9 cellular contexts compared by ENCODE assay signal in genomic region chr6:42017021-42017643, GRCh38. TPM values are rescaled to one million over a fixed set of nuclear protein-coding genes. Genes with fewer than 3 reads are reported as not detected.
DNase-seq lines count a peak whose midpoint lies in the region; ATAC-seq, FAIRE-seq and TF ChIP-seq lines count a peak whose summit lies in the region.
"Had no signal": no experiment of that assay in that cellular context is flagged by ENCODE, and none has a peak within 500 bp of the region (broad histone marks: within the 10 kb centered on the region; RNA-seq: fewer than 3 reads in every experiment).

No MANE protein-coding gene starts in this region.

- H3K36me3 Mint-ChIP-seq in activated CD4-positive, alpha-beta T cell treated with anti-CD3 and anti-CD28 coated beads, Interleukin-2, amount 10 ng/mL, durations not matched to agents 7 days and 5 days (ENCODE audit: low read depth) = peaks cover 56% of the 10 kb centered on the region

- peak; percentile 37 for DNase-seq in activated CD4-positive, alpha-beta T cell treated with anti-CD3 and anti-CD28 coated beads, Interleukin-2, amount 10 ng/mL, durations not matched to agents 7 days and 5 days
- DNase-seq in activated CD4-positive, alpha-beta T cell treated with anti-CD3 and anti-CD28 coated beads for 4 hours = no peak
- DNase-seq in RWPE2 (ENCODE audit: low spot score) (no peak), epithelial cell of esophagus (ENCODE audit: low read depth) (peak; percentile 70), caudate nucleus (lab: John Stamatoyannopoulos, UW) (no peak), D721Med (ENCODE audit: insufficient read length, low spot score) (no peak)
- DNase-seq in stimulated activated naive CD8-positive, alpha-beta T cell treated with anti-CD3 and anti-CD28 coated beads, Interleukin-15, Interleukin-2, amounts not matched to agents 100 U/mL and 50 U/mL, for 24 hours = peak; percentile 63

- ATAC-seq in RWPE2 (ENCODE audit: low read depth) (peak; percentile 35; the same call in 2 of the 3 replicates), HG02759 (IDR thresholded peaks at IDR 0.05; ENCODE audit: unreplicated experiment) (no peak)
- ATAC-seq in stimulated activated naive CD8-positive, alpha-beta T cell treated with anti-CD3 and anti-CD28 coated beads, Interleukin-15, Interleukin-2, amounts not matched to agents 100 U/mL and 50 U/mL, for 24 hours = peak; percentile 87

- H3K4me3 ChIP-seq in RWPE2 (ENCODE audit: severe bottlenecking) = no peak overlapping the region
- no peak overlapping the region for H3K4me3 ChIP-seq in epithelial cell of esophagus (ENCODE audit: low read length)

- TF ChIP-seq CTCF in RWPE2 (IDR thresholded peaks at IDR 0.05; ENCODE audit: poor library complexity, severe bottlenecking) (no peak), epithelial cell of esophagus (IDR thresholded peaks at IDR 0.05; ENCODE audit: insufficient read depth, low read depth, low read length, missing control alignments) (no peak), D721Med (IDR thresholded peaks at IDR 0.05; ENCODE audit: insufficient read depth, missing control alignments) (no peak)

- POLR2A ChIA-PET in activated CD4-positive, alpha-beta T cell treated with anti-CD3 and anti-CD28 coated beads, Interleukin-2, amount 10 ng/mL, durations not matched to agents 7 days and 5 days (lab: Charles Lee) = interaction anchor here (0.7 kb wide), 1 partner anchor 11 kb away, joined by 3 read pairs; no protein-coding TSS in a partner anchor

- CTCF ChIA-PET in activated CD4-positive, alpha-beta T cell treated with anti-CD3 and anti-CD28 coated beads, Interleukin-2, amount 10 ng/mL, durations not matched to agents 7 days and 5 days (lab: Charles Lee) = interaction anchor here (0.5 to 2.6 kb wide), 13 partner anchors 8 to 230 kb away, joined by 3 to 11 read pairs (median 4); partner anchors contain the start of genes BYSL, MED20 and TOMM6

- peaks cover 7% of the 10 kb centered on the region for H3K9me3 Mint-ChIP-seq in activated CD4-positive, alpha-beta T cell treated with anti-CD3 and anti-CD28 coated beads, Interleukin-2, amount 10 ng/mL, durations not matched to agents 7 days and 5 days

- no peaks in the 10 kb centered on the region for H3K27me3 ChIP-seq in RWPE2 (ENCODE audit: insufficient read depth, poor library complexity, severe bottlenecking)

- no peak for FAIRE-seq in D721Med (lab: Jason Lieb, UNC)

- H3K27me3 Mint-ChIP-seq in activated CD4-positive, alpha-beta T cell treated with anti-CD3 and anti-CD28 coated beads, Interleukin-2, amount 10 ng/mL, durations not matched to agents 7 days and 5 days = no peaks in the 10 kb centered on the region

- no peaks in the 10 kb centered on the region for H3K36me3 ChIP-seq in RWPE2 (ENCODE audit: low read depth)

- no peaks in the 10 kb centered on the region for H3K9me3 ChIP-seq in RWPE2 (ENCODE audit: severe bottlenecking)

- H3K27ac ChIP-seq in RWPE2 (ENCODE audit: poor library complexity, severe bottlenecking) (no peak overlapping the region), caudate nucleus (ENCODE audit: low read depth, low read length) (no peak overlapping the region)
- H3K27ac ChIP-seq: parathyroid adenoma had no signal

- H3K4me1 ChIP-seq in RWPE2 (ENCODE audit: insufficient read depth, poor library complexity, severe bottlenecking) = no peaks in the 10 kb centered on the region

- H3K4me1 Mint-ChIP-seq in activated CD4-positive, alpha-beta T cell treated with anti-CD3 and anti-CD28 coated beads, Interleukin-2, amount 10 ng/mL, durations not matched to agents 7 days and 5 days = peaks cover 73% of the 10 kb centered on the region

- peak overlapping the region; percentile 89 for H3K27ac Mint-ChIP-seq in activated CD4-positive, alpha-beta T cell treated with anti-CD3 and anti-CD28 coated beads, Interleukin-2, amount 10 ng/mL, durations not matched to agents 7 days and 5 days

- peak overlapping the region; percentile 29 for H3K4me3 Mint-ChIP-seq in activated CD4-positive, alpha-beta T cell treated with anti-CD3 and anti-CD28 coated beads, Interleukin-2, amount 10 ng/mL, durations not matched to agents 7 days and 5 days

RNA-seq across cellular contexts. Expression of gene TAF8, which starts 33.2 kb away (rescaled TPM):
- total RNA-seq in activated CD4-positive, alpha-beta T cell treated with anti-CD3 and anti-CD28 coated beads, Interleukin-2, amount 10 ng/mL, durations not matched to agents 7 days and 5 days = 10 to 100 TPM; 53.2 to 60.2 TPM

Comparison
In these comparisons a context has a peak if more than half of its experiments do, and no peak if none do; other contexts are left out.
1. DNase-seq: peak in activated CD4-positive, alpha-beta T cell treated with anti-CD3 and anti-CD28 coated beads, Interleukin-2, amount 10 ng/mL, durations not matched to agents 7 days and 5 days (single experiment), epithelial cell of esophagus (single experiment) and stimulated activated naive CD8-positive, alpha-beta T cell treated with anti-CD3 and anti-CD28 coated beads, Interleukin-15, Interleukin-2, amounts not matched to agents 100 U/mL and 50 U/mL, for 24 hours (single experiment); none in activated CD4-positive, alpha-beta T cell treated with anti-CD3 and anti-CD28 coated beads for 4 hours (0 of 2), RWPE2 (single experiment), caudate nucleus (0 of 61) and D721Med (single experiment).